In genomic region chr2:19347619-19348562, GRCh38 we compare ENCODE assay signal across 8 cellular contexts.
A peak's percentile ranks its signal among the peaks of the same experiment; 100 is the strongest.
DNase-seq lines count a peak whose midpoint lies in the region; ATAC-seq lines count a peak whose summit lies in the region.

No MANE protein-coding gene starts in this region.

- ATAC-seq in GM19043 (IDR thresholded peaks at IDR 0.05; ENCODE audit: low read depth, unreplicated experiment) (peak; percentile 91), HG03342 (IDR thresholded peaks at IDR 0.05; ENCODE audit: unreplicated experiment) (peak; percentile 89)

- DNase-seq in AG20443 (ENCODE audit: low spot score) (peak; percentile 98), NCI-H345 (lab: John Stamatoyannopoulos, UW) (peak; percentile 96), islet precursor cell (peak; percentile 97)
- DNase-seq in activated CD4-positive, CD25-positive, alpha-beta regulatory T cell treated with anti-CD3 and anti-CD28 coated beads, Interleukin-2, amount 50 U/mL, for 16 hours (ENCODE audit: low read depth, low spot score), result peak; percentile 91
- DNase-seq in central memory CD4-positive, alpha-beta T cell, result peak; percentile 98
- peak; percentile 89 to 91 for DNase-seq in stimulated activated CD4-positive, alpha-beta T cell treated with anti-CD3 and anti-CD28 coated beads, Interleukin-12 subunit alpha, Interleukin-12 subunit beta, amount 100 ng/mL, for 24 hours (ENCODE audit: low read depth in 2 of 2)

Comparison
In these comparisons a context has a peak if more than half of its experiments do, and no peak if none do; other contexts are left out.
1. Peak in every context shown above with its lines: DNase-seq and ATAC-seq.